Comparison of ENCODE assay signal across 1 cellular context in genomic region chr5:161332343-161332742, GRCh38.
A peak's percentile ranks its signal among the peaks of the same experiment; 100 is the strongest.
TF ChIP-seq lines count a peak whose summit lies in the region.

No MANE protein-coding gene starts in this region.

TF ChIP-seq in HepG2, 621 proteins besides CTCF, POLR2A, EP300 and RAD21 (continued from another document and continues in another):
- TF ChIP-seq PAXIP1 (CRISPR knock-in tag; conservative IDR thresholded peaks at IDR 0.05): peak; percentile 62
- 0 out of 2 replicates have a peak, but pooled peaks have one; percentile 32 for TF ChIP-seq ARID5B (CRISPR knock-in tag; IDR thresholded peaks at IDR 0.05)
- no peak for TF ChIP-seq BCLAF1 (IDR thresholded peaks at IDR 0.05)
- TF ChIP-seq HNF4A (CRISPR knock-in tag; IDR thresholded peaks at IDR 0.05): peak; percentile 81
- TF ChIP-seq WIZ (CRISPR knock-in tag; IDR thresholded peaks at IDR 0.05): no peak
- no peak for TF ChIP-seq AGO1 (IDR thresholded peaks at IDR 0.05; ENCODE audit: low read depth, low read length, poor library complexity, severe bottlenecking)
- TF ChIP-seq ZFYVE20 (CRISPR knock-in tag; IDR thresholded peaks at IDR 0.05; ENCODE audit: borderline replicate concordance, low read depth): no peak
- no peak for TF ChIP-seq HDAC6 (IDR thresholded peaks at IDR 0.05; ENCODE audit: low read depth, low read length)
- TF ChIP-seq SNAPC5 (CRISPR knock-in tag; IDR thresholded peaks at IDR 0.05; ENCODE audit: borderline replicate concordance): no peak
- TF ChIP-seq ZSCAN12 (CRISPR knock-in tag; IDR thresholded peaks at IDR 0.05): no peak
- no peak for TF ChIP-seq FOXA1 (IDR thresholded peaks at IDR 0.05)
- no peak for TF ChIP-seq FOXA1 (CRISPR knock-in tag; IDR thresholded peaks at IDR 0.05)
- no peak for TF ChIP-seq PREB (CRISPR knock-in tag; IDR thresholded peaks at IDR 0.05)
- no peak for TF ChIP-seq IKZF1 (IDR thresholded peaks at IDR 0.05)
- TF ChIP-seq SOX13 (IDR thresholded peaks at IDR 0.05): no peak
- 0 out of 4 replicates have a peak, but pooled peaks of 1 of the 2 experiments have one; percentile 26 for TF ChIP-seq SOX13 (CRISPR knock-in tag; conservative IDR thresholded peaks at IDR 0.05 in 1 of 2, IDR thresholded peaks at IDR 0.05 in 1 of 2)
- TF ChIP-seq REST (IDR thresholded peaks at IDR 0.05; ENCODE audit: borderline replicate concordance in 1 of 2, low read depth in 1 of 2, low read length in 2 of 2): no peak
- TF ChIP-seq ZNF576 (CRISPR knock-in tag; IDR thresholded peaks at IDR 0.05): no peak
- TF ChIP-seq ISX (CRISPR knock-in tag; conservative IDR thresholded peaks at IDR 0.05): no peak
- TF ChIP-seq CREB3 (CRISPR knock-in tag; IDR thresholded peaks at IDR 0.05): no peak
- peak; percentile 30; the same call in 1 of the 2 replicates for TF ChIP-seq RARA (CRISPR knock-in tag; IDR thresholded peaks at IDR 0.05)
- TF ChIP-seq SOX6 (IDR thresholded peaks at IDR 0.05): no peak
- TF ChIP-seq SOX6 (CRISPR knock-in tag; IDR thresholded peaks at IDR 0.05): peak; percentile 47; the same call in 1 of the 2 replicates
- no peak for TF ChIP-seq ZNF232 (CRISPR knock-in tag; IDR thresholded peaks at IDR 0.05; ENCODE audit: borderline replicate concordance)
- TF ChIP-seq GATAD1 (CRISPR knock-in tag; IDR thresholded peaks at IDR 0.05): no peak
- no peak for TF ChIP-seq ATF2 (CRISPR knock-in tag; IDR thresholded peaks at IDR 0.05)
- no peak for TF ChIP-seq ZNF740 (CRISPR knock-in tag; IDR thresholded peaks at IDR 0.05)
- TF ChIP-seq SUZ12 (IDR thresholded peaks at IDR 0.05; ENCODE audit: low read depth, low read length): no peak
- no peak for TF ChIP-seq GLI4 (CRISPR knock-in tag; IDR thresholded peaks at IDR 0.05; ENCODE audit: borderline replicate concordance)
- no peak for TF ChIP-seq TFDP1 (CRISPR knock-in tag; IDR thresholded peaks at IDR 0.05; ENCODE audit: borderline replicate concordance)
- TF ChIP-seq ZSCAN20 (CRISPR knock-in tag; IDR thresholded peaks at IDR 0.05; ENCODE audit: borderline replicate concordance): no peak
- TF ChIP-seq NR1H2 (CRISPR knock-in tag; IDR thresholded peaks at IDR 0.05; ENCODE audit: borderline replicate concordance, low read depth): no peak
- no peak for TF ChIP-seq ZNF3 (CRISPR knock-in tag; IDR thresholded peaks at IDR 0.05)
- no peak for TF ChIP-seq HCFC1 (IDR thresholded peaks at IDR 0.05; ENCODE audit: low read depth, low read length)
- TF ChIP-seq ZBTB1 (CRISPR knock-in tag; IDR thresholded peaks at IDR 0.05; ENCODE audit: borderline replicate concordance): no peak
- TF ChIP-seq BCL6 (CRISPR knock-in tag; IDR thresholded peaks at IDR 0.05): peak; percentile 55
- TF ChIP-seq ARID3A (IDR thresholded peaks at IDR 0.05; ENCODE audit: low read depth, low read length): peak; percentile 43; the same call in 1 of the 2 replicates
